Comparison of ENCODE assay signal across 11 cellular contexts in genomic region chr3:107198522-107199271, GRCh38.
DNase-seq lines count a peak whose midpoint lies in the region; FAIRE-seq and TF ChIP-seq lines count a peak whose summit lies in the region.
"Had no signal": no experiment of that assay in that cellular context is flagged by ENCODE, and none has a peak within 500 bp of the region (broad histone marks: within the 10 kb centered on the region; RNA-seq: fewer than 3 reads in every experiment).

No MANE protein-coding gene starts in this region.

- no peak for FAIRE-seq in small intestine (lab: Jason Lieb, UNC)

- peak overlapping the region; percentile 3 to 13 (median 4) for H3K4me3 ChIP-seq in esophagus muscularis mucosa
- no peak overlapping the region for H3K4me3 ChIP-seq in small intestine (ENCODE audit: low read depth in 1 of 2, low read length in 2 of 2)
- H3K4me3 ChIP-seq: tibial nerve had no signal

- no peaks in the 10 kb centered on the region for H3K9me3 ChIP-seq in esophagus muscularis mucosa
- no peaks in the 10 kb centered on the region for H3K9me3 ChIP-seq in small intestine (ENCODE audit: control insufficient read depth, low read depth)
- H3K9me3 ChIP-seq: tibial nerve had no signal

- H3K36me3 ChIP-seq in esophagus muscularis mucosa (no peaks in the 10 kb centered on the region), small intestine (ENCODE audit: control insufficient read depth in 2 of 2, insufficient read depth in 2 of 2, low read length in 2 of 2) (no peaks in the 10 kb centered on the region)
- H3K36me3 ChIP-seq: tibial nerve had no signal

- intact Hi-C loops in esophagus muscularis mucosa (cut with DNase I), result no loop called here

- H3K27ac ChIP-seq in esophagus muscularis mucosa (replicated peaks in 1 of 4), result peak overlapping the region in 3 of 4 donors; percentile 18 to 50 (median 31)
- peak overlapping the region in 1 of 2 donors; percentile 11 for H3K27ac ChIP-seq in small intestine (ENCODE audit: low read depth in 1 of 2, low read length in 1 of 2)
- H3K27ac ChIP-seq: tibial nerve had no signal

- H3K4me1 ChIP-seq in esophagus muscularis mucosa (peaks cover 13 to 34% (median 23%) of the 10 kb centered on the region in 4 donors), small intestine (ENCODE audit: control insufficient read depth in 2 of 2, insufficient read depth in 1 of 2, low read depth in 1 of 2, low read length in 1 of 2) (no peaks in the 10 kb centered on the region)

- no peak for TF ChIP-seq POLR2A in esophagus muscularis mucosa (IDR thresholded peaks at IDR 0.05; ENCODE audit: low read depth)

- DNase-seq in NCI-H1694 treated with DMSO at 0.1 percent for 48 hours (lab: John Stamatoyannopoulos, UW) (peak; percentile 23), esophagus muscularis mucosa (ENCODE audit: extremely low spot score) (no peak), medulla oblongata (ENCODE audit: extremely low spot score) (peak; percentile 63), stromal cell of bone marrow (ENCODE audit: low read depth) (peak; percentile 78), COR-L47 (lab: John Stamatoyannopoulos, UW) (no peak), NCI-H2029 (lab: John Stamatoyannopoulos, UW) (no peak), small intestine (no peak), activated gamma-delta T cell treated with Interleukin-2 at 50 U/mL for 16 hours (no peak)
- DNase-seq: Kasumi-1, SHP77 treated with DMSO at 0.1 percent for 48 hours had no signal

- no peak for TF ChIP-seq EP300 in esophagus muscularis mucosa (IDR thresholded peaks at IDR 0.05)

- H3K27me3 ChIP-seq in esophagus muscularis mucosa (no peaks in the 10 kb centered on the region), small intestine (ENCODE audit: control insufficient read depth in 2 of 2, insufficient read depth in 2 of 2, low read length in 2 of 2) (no peaks in the 10 kb centered on the region)
- H3K27me3 ChIP-seq: tibial nerve had no signal

- 28% methylated on average over 9 of the region's 9 CpGs for WGBS in esophagus muscularis mucosa
- 56 to 77% (median 76%) methylated on average over 9 of the region's 9 CpGs for WGBS in small intestine, 3 donors

- TF ChIP-seq CTCF in esophagus muscularis mucosa (IDR thresholded peaks at IDR 0.05), result no peak

Comparison
In these comparisons a context has a peak if more than half of its experiments do, and no peak if none do; other contexts are left out.
1. DNase-seq: peak in NCI-H1694 treated with DMSO at 0.1 percent for 48 hours (single experiment), medulla oblongata (single experiment) and stromal cell of bone marrow (single experiment); none in esophagus muscularis mucosa (single experiment), COR-L47 (single experiment), NCI-H2029 (single experiment), small intestine (single experiment) and activated gamma-delta T cell treated with Interleukin-2 at 50 U/mL for 16 hours (single experiment).
2. H3K4me3 ChIP-seq: peak in esophagus muscularis mucosa (4 of 4); none in small intestine (0 of 2).